Comparison of ENCODE assay signal across 23 cellular contexts in genomic region chr4:155807021-155807420, GRCh38. TPM values are rescaled to one million over a fixed set of nuclear protein-coding genes. Genes with fewer than 3 reads are reported as not detected.
A peak's percentile ranks its signal among the peaks of the same experiment; 100 is the strongest.
DNase-seq lines count a peak whose midpoint lies in the region; ATAC-seq and TF ChIP-seq lines count a peak whose summit lies in the region.
"Had no signal": no experiment of that assay in that cellular context is flagged by ENCODE, and none has a peak within 500 bp of the region (broad histone marks: within the 10 kb centered on the region; RNA-seq: fewer than 3 reads in every experiment).

No MANE protein-coding gene starts in this region.

- peak; percentile 39 for DNase-seq in GM23248
- DNase-seq in amniotic epithelial cell (ENCODE audit: low read depth): peak; percentile 76
- DNase-seq in transverse colon: no peak
- no peak for DNase-seq in GM19238 (ENCODE audit: insufficient read length, low spot score)
- no peak for DNase-seq in C1 segment of cervical spinal cord (lab: John Stamatoyannopoulos, UW)
- no peak for DNase-seq in GM23338 (ENCODE audit: low spot score)
- DNase-seq: activated CD4-positive, alpha-beta memory T cell treated with anti-CD3 and anti-CD28 coated beads for 36 hours; activated naive CD4-positive, alpha-beta T cell; DMS153; left ventricle myocardium inferior; MV-4-11; NCI-H2081; NCI-H510A; Right ventricle myocardium superior; stimulated activated CD8-positive, alpha-beta memory T cell treated with anti-CD3 and anti-CD28 coated beads, Interleukin-4, amount 100 ng/mL, for 48 hours; T-helper 17 cell had no signal

- H2AFZ ChIP-seq in GM23248 (peak overlapping the region; percentile 39; the same call in 1 of the 2 replicates), GM23338 (no peak overlapping the region)

- H3K27ac Mint-ChIP-seq in GM23338: no peak overlapping the region
- H3K27ac Mint-ChIP-seq: activated CD4-positive, alpha-beta memory T cell treated with anti-CD3 and anti-CD28 coated beads for 36 hours; T-helper 17 cell had no signal

- H3K4me3 ChIP-seq in GM23248 (no peak overlapping the region), gastroesophageal sphincter (no peak overlapping the region), transverse colon (no peak overlapping the region), GM23338 (no peak overlapping the region)
- H3K4me3 ChIP-seq: ascending aorta, left ventricle myocardium inferior, skin epidermis, suprapubic skin had no signal

- H3K4me2 ChIP-seq in GM23248 (ENCODE audit: unreplicated experiment) (peak overlapping the region; percentile 41), GM23338 (no peak overlapping the region)

- intact Hi-C loops in transverse colon (cut with DNase I; ENCODE audit: low total_unique reads): no loop called here

- H3K4me1 Mint-ChIP-seq in GM23338: no peaks in the 10 kb centered on the region
- H3K4me1 Mint-ChIP-seq: T-helper 17 cell had no signal

- H4K20me1 ChIP-seq in GM23248 (ENCODE audit: insufficient read depth) (no peaks in the 10 kb centered on the region), GM23338 (replicated peaks; ENCODE audit: insufficient read depth) (no peaks in the 10 kb centered on the region)

- H3K36me3 ChIP-seq in GM23248 (ENCODE audit: low read depth) (no peaks in the 10 kb centered on the region), gastroesophageal sphincter (peaks cover 0 to 32% of the 10 kb centered on the region in 2 donors), transverse colon (no peaks in the 10 kb centered on the region), GM23338 (ENCODE audit: insufficient read depth) (no peaks in the 10 kb centered on the region)
- H3K36me3 ChIP-seq: ascending aorta, suprapubic skin had no signal

- TF ChIP-seq CTCF in gastroesophageal sphincter (IDR thresholded peaks at IDR 0.05) (no peak), transverse colon (IDR thresholded peaks at IDR 0.05) (no peak), GM23338 (conservative IDR thresholded peaks at IDR 0.05; ENCODE audit: low read depth in 2 of 2) (no peak)

- H3K4me3 Mint-ChIP-seq in GM23338: no peak overlapping the region
- H3K4me3 Mint-ChIP-seq: activated CD4-positive, alpha-beta memory T cell treated with anti-CD3 and anti-CD28 coated beads for 36 hours; T-helper 17 cell had no signal

- H3K9ac ChIP-seq in GM23248: no peak overlapping the region; the same call in 1 of the 2 replicates

- no peaks in the 10 kb centered on the region for H3K27me3 ChIP-seq in GM23248 (replicated peaks; ENCODE audit: insufficient read depth)
- no peaks in the 10 kb centered on the region for H3K27me3 ChIP-seq in gastroesophageal sphincter
- no peaks in the 10 kb centered on the region for H3K27me3 ChIP-seq in transverse colon
- no peaks in the 10 kb centered on the region for H3K27me3 ChIP-seq in GM23338 (ENCODE audit: insufficient read depth)
- H3K27me3 ChIP-seq: ascending aorta, suprapubic skin had no signal

- no peaks in the 10 kb centered on the region for H3K27me3 Mint-ChIP-seq in GM23338 (ENCODE audit: insufficient read depth, low read depth, poor library complexity)
- H3K27me3 Mint-ChIP-seq: activated CD4-positive, alpha-beta memory T cell treated with anti-CD3 and anti-CD28 coated beads for 36 hours had no signal

- H3K9me3 Mint-ChIP-seq in GM23338: no peaks in the 10 kb centered on the region
- H3K9me3 Mint-ChIP-seq: activated CD4-positive, alpha-beta memory T cell treated with anti-CD3 and anti-CD28 coated beads for 36 hours had no signal

- H3F3A ChIP-seq in GM23248 (ENCODE audit: insufficient read depth) (no peaks in the 10 kb centered on the region), GM23338 (replicated peaks; ENCODE audit: low read depth) (no peaks in the 10 kb centered on the region)

- H3K27ac ChIP-seq in GM23248: peak overlapping the region; percentile 27; the same call in 1 of the 2 replicates
- H3K27ac ChIP-seq in gastroesophageal sphincter: peak overlapping the region in 3 of 4 donors; percentile 9 to 53 (median 46)
- H3K27ac ChIP-seq in transverse colon: peak overlapping the region; percentile 35 to 62 (median 51)
- no peak overlapping the region for H3K27ac ChIP-seq in GM23338 (ENCODE audit: low read depth)
- H3K27ac ChIP-seq: ascending aorta, C4-2B, left ventricle myocardium inferior, suprapubic skin had no signal

- TF ChIP-seq EP300 in gastroesophageal sphincter (IDR thresholded peaks at IDR 0.05): no peak
- no peak for TF ChIP-seq EP300 in transverse colon (IDR thresholded peaks at IDR 0.05; ENCODE audit: low read depth)

- in situ Hi-C loops in GM23248 (cut with MboI): loop anchor here (5.0 kb wide), 1 partner anchor 140 kb away; no protein-coding TSS in a partner anchor
- in situ Hi-C loops in transverse colon (cut with MboI; ENCODE audit: low pct_ligation_motif_present in 1 of 4, low pct_unique_long_range_greater_than_20kb in 1 of 4, low sequenced_read_pairs in 3 of 4): loop anchor here in 1 of 4 donors (10.0 kb wide), 1 partner anchor 148 kb away; the partner anchor contains the start of gene CTSO

- WGBS in GM23248 (ENCODE audit: low coverage in 1 of 2, low lambda C conversion rate in 2 of 2, missing lambda C conversion rate in 2 of 2), 2 experiments: 0 to 4% methylated on average over 1 of the region's 1 CpG
- WGBS in gastroesophageal sphincter (ENCODE audit: low coverage in 1 of 2), 2 donors: 6 to 33% methylated on average over 1 of the region's 1 CpG
- 33 to 42% methylated on average over 1 of the region's 1 CpG for WGBS in transverse colon (ENCODE audit: low coverage in 1 of 2), 2 donors

- TF ChIP-seq POLR2A in gastroesophageal sphincter (IDR thresholded peaks at IDR 0.05) (no peak), transverse colon (IDR thresholded peaks at IDR 0.05) (no peak)

- H3K36me3 Mint-ChIP-seq in GM23338 (ENCODE audit: low read depth): no peaks in the 10 kb centered on the region
- H3K36me3 Mint-ChIP-seq: activated CD4-positive, alpha-beta memory T cell treated with anti-CD3 and anti-CD28 coated beads for 36 hours had no signal

- H3K4me1 ChIP-seq in GM23248 (ENCODE audit: insufficient read depth) (peaks cover 11% of the 10 kb centered on the region; the same call in 1 of the 2 replicates), gastroesophageal sphincter (peaks cover 0 to 51% (median 9%) of the 10 kb centered on the region in 3 donors), transverse colon (peaks cover 0 to 15% (median 6%) of the 10 kb centered on the region in 4 donors), GM23338 (ENCODE audit: insufficient read depth) (no peaks in the 10 kb centered on the region)
- H3K4me1 ChIP-seq: left ventricle myocardium inferior, suprapubic skin had no signal

- ATAC-seq in gastroesophageal sphincter (peak; percentile 51), GM23338 (no peak)
- ATAC-seq: T-helper 17 cell had no signal

- H3K9me2 ChIP-seq in GM23248 (ENCODE audit: insufficient read depth) (no peaks in the 10 kb centered on the region), GM23338 (ENCODE audit: insufficient read depth) (no peaks in the 10 kb centered on the region)

- no peaks in the 10 kb centered on the region for H3K79me2 ChIP-seq in GM23248 (ENCODE audit: insufficient read depth)
- no peaks in the 10 kb centered on the region for H3K79me2 ChIP-seq in GM23338 (replicated peaks; ENCODE audit: insufficient read depth)

- H3K9me3 ChIP-seq in GM23248 (ENCODE audit: low read depth): no peaks in the 10 kb centered on the region
- no peaks in the 10 kb centered on the region for H3K9me3 ChIP-seq in gastroesophageal sphincter
- H3K9me3 ChIP-seq in transverse colon: no peaks in the 10 kb centered on the region
- H3K9me3 ChIP-seq: ascending aorta, left ventricle myocardium inferior, suprapubic skin had no signal

TF ChIP-seq in GM23338, 12 proteins besides CTCF, POLR2A, EP300 and RAD21:
- no peak for TF ChIP-seq CREB1 (CRISPR knock-in tag; IDR thresholded peaks at IDR 0.05; ENCODE audit: low read depth)
- TF ChIP-seq JUNB (IDR thresholded peaks at IDR 0.05; ENCODE audit: unreplicated experiment): no peak
- no peak for TF ChIP-seq STAT1 (IDR thresholded peaks at IDR 0.05; ENCODE audit: unreplicated experiment)
- TF ChIP-seq, protein P1, sequence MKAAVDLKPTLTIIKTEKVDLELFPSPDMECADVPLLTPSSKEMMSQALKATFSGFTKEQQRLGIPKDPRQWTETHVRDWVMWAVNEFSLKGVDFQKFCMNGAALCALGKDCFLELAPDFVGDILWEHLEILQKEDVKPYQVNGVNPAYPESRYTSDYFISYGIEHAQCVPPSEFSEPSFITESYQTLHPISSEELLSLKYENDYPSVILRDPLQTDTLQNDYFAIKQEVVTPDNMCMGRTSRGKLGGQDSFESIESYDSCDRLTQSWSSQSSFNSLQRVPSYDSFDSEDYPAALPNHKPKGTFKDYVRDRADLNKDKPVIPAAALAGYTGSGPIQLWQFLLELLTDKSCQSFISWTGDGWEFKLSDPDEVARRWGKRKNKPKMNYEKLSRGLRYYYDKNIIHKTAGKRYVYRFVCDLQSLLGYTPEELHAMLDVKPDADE (IDR thresholded peaks at IDR 0.05): no peak
- no peak for TF ChIP-seq ZNF114 (CRISPR knock-in tag; IDR thresholded peaks at IDR 0.05)
TF ChIP-seq in GM23338: peak in this region for 0.

RNA-seq across cellular contexts. Expression of gene GUCY1B1, which starts 48.2 kb away (rescaled TPM):
- total RNA-seq in GM23248 (2014; rRNA removed; shearing (Covaris generic)): 0.25 and 2.1 TPM in 2 replicates
- polyA plus RNA-seq in GM23248 (2016; fragmentation: Nextera tagmentation; extraction: Ambion mirVana) (0.25 and 0.56 TPM in 2 replicates), GM23338 (2016; fragmentation: Nextera tagmentation; extraction: Ambion mirVana) (2.3 and 2.6 TPM in 2 replicates)
- total RNA-seq in gastroesophageal sphincter (100 to 1,000 TPM in 1 of 4 donors, 10 to 100 TPM in 3; 44.2 to 101 (median 86.9) TPM), transverse colon (10 to 100 TPM in 2 of 4 donors, 1 to 10 TPM in 2; 6.0 to 20.3 (median 10.6) TPM)
- total RNA-seq in GM23338 (2014; rRNA removed; shearing (Covaris generic)): 4.3 TPM in 2 replicates

RNA-seq across cellular contexts. Expression of gene ASIC5, which starts 59.1 kb away (rescaled TPM):
- not detected in 2 replicates for total RNA-seq in GM23248 (2014; rRNA removed; shearing (Covaris generic))
- polyA plus RNA-seq in GM23248 (2016; fragmentation: Nextera tagmentation; extraction: Ambion mirVana): not detected in 2 replicates
- not detected for total RNA-seq in gastroesophageal sphincter
- total RNA-seq in transverse colon: not detected
- not detected in 2 replicates for total RNA-seq in GM23338 (2014; rRNA removed; shearing (Covaris generic))
- not detected in 2 replicates for polyA plus RNA-seq in GM23338 (2016; fragmentation: Nextera tagmentation; extraction: Ambion mirVana)
- total RNA-seq: activated CD4-positive, alpha-beta memory T cell treated with anti-CD3 and anti-CD28 coated beads for 36 hours; ascending aorta; left ventricle myocardium inferior; mucosa of gallbladder; osteoblast; Right ventricle myocardium superior; suprapubic skin; T-helper 17 cell had no signal

Comparison
In these comparisons a context has a peak if more than half of its experiments do, and no peak if none do; other contexts are left out.
1. DNase-seq: peak in GM23248 (single experiment) and amniotic epithelial cell (single experiment); none in transverse colon (single experiment), GM19238 (single experiment), C1 segment of cervical spinal cord (0 of 14) and GM23338 (single experiment).